Comparison of ENCODE assay signal across 9 cellular contexts in the genomic region with DNA sequence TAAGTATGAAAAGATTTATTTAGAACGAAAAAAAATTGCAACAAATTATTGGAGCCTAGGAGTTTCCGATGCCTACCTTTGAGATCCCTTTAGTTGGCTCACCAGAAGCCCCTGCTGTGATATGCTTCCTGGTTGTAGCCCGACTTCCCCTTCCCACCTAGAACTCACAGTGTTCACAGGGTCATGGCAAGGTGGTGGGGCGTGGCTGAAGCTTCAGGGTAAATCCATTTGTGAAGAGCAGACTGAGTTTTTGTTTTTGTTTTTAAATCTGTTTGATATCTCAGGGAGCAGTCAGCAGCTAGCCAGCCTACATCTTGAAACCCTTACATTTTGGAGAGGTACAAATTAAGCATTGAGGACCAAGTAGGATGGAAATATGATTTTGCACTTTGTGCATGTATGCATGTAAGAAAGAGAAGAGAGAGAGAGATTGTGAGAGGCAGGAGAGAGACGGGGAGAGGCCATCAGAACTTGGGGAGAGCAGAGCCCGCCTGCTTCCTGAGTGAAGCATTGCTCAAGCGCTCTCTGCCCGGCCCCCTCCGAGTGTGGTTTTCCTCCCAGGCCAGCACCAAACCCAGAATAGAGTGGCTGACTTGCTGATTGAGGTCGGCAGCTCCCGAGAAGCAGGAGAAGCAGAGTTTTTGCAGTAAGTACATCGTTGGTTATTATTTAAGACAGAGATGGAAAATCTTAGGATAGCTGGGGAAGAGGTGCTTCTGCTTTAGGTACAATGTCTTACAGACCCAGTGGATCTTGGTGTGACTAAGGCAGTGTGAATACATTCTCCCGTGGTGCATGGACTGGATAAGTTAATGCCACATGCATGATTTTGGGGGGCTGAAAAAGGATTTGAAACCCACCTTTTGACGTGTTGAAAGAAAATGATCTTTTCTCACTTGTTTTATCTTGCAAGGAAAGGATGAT.
DNase-seq lines count a peak whose midpoint lies in the region; ATAC-seq, FAIRE-seq and TF ChIP-seq lines count a peak whose summit lies in the region.
"Had no signal": no experiment of that assay in that cellular context is flagged by ENCODE, and none has a peak within 500 bp of the region (broad histone marks: within the 10 kb centered on the region; RNA-seq: fewer than 3 reads in every experiment).

No MANE protein-coding gene starts in this region.

- peaks cover 25% of the 10 kb centered on the region for H3K4me1 ChIP-seq in left ventricle myocardium inferior

- no peak for ATAC-seq in HG02870 (IDR thresholded peaks at IDR 0.05; ENCODE audit: unreplicated experiment)

- no peaks in the 10 kb centered on the region for H3K9me3 ChIP-seq in left ventricle myocardium inferior (replicated peaks)

- intact Hi-C loops in left ventricle myocardium inferior (cut with micrococcal nuclease), result no loop called here

- no peak for TF ChIP-seq CTCF in GM12875 (IDR thresholded peaks at IDR 0.05; ENCODE audit: borderline replicate concordance, insufficient read depth, low read depth, low read length)
- no peak for TF ChIP-seq CTCF in left ventricle myocardium inferior (IDR thresholded peaks at IDR 0.05; ENCODE audit: borderline replicate concordance)

- peak overlapping the region; percentile 43 for H3K4me3 ChIP-seq in GM12875 (ENCODE audit: low read depth, low read length)
- peak overlapping the region; percentile 56 for H3K4me3 ChIP-seq in left ventricle myocardium inferior

- in situ Hi-C loops in G401 (cut with HindIII; ENCODE audit: low sequenced_read_pairs), result no loop called here

- peak; percentile 13 for FAIRE-seq in HTR-8/SVneo (lab: Jason Lieb, UNC)
- FAIRE-seq: endothelial cell of umbilical vein had no signal

- H3K27me3 ChIP-seq in left ventricle myocardium inferior (ENCODE audit: low read depth), result no peaks in the 10 kb centered on the region

- peak overlapping the region; percentile 72 for H3K27ac ChIP-seq in left ventricle myocardium inferior (replicated peaks)

- DNase-seq in HTR-8/SVneo (ENCODE audit: insufficient read length, low spot score) (no peak), activated T-cell treated with anti-CD3 and anti-CD28 coated beads for 48 hours (ENCODE audit: low read depth) (peak; percentile 31), left ventricle myocardium inferior (peak; percentile 67), ureter (ENCODE audit: low spot score) (no peak), G401 (ENCODE audit: low spot score) (no peak)
- peak; percentile 10 to 19 for DNase-seq in stimulated activated CD8-positive, alpha-beta memory T cell treated with anti-CD3 and anti-CD28 coated beads, Interleukin-2, amount 100 ng/mL, for 1 hour (ENCODE audit: low read depth in 2 of 2)

- no peaks in the 10 kb centered on the region for H3K36me3 ChIP-seq in left ventricle myocardium inferior

Comparison
In these comparisons a context has a peak if more than half of its experiments do, and no peak if none do; other contexts are left out.
1. DNase-seq: peak in activated T-cell treated with anti-CD3 and anti-CD28 coated beads for 48 hours (single experiment), left ventricle myocardium inferior (single experiment) and stimulated activated CD8-positive, alpha-beta memory T cell treated with anti-CD3 and anti-CD28 coated beads, Interleukin-2, amount 100 ng/mL, for 1 hour (2 of 2); none in HTR-8/SVneo (single experiment), ureter (single experiment) and G401 (single experiment).